8 cellular contexts compared by ENCODE assay signal in genomic region chr11:4393209-4394196, GRCh38. TPM values are rescaled to one million over a fixed set of nuclear protein-coding genes. Genes with fewer than 3 reads are reported as not detected.
A peak's percentile ranks its signal among the peaks of the same experiment; 100 is the strongest.
DNase-seq lines count a peak whose midpoint lies in the region; ATAC-seq, FAIRE-seq and TF ChIP-seq lines count a peak whose summit lies in the region.

Gene TRIM21, minus strand, starts transcription at chr11:4393702. Its CDS starts 3,293 bp downstream, at chr11:4390409.

- FAIRE-seq in GM19239 (lab: Jason Lieb, UNC), result peak; percentile 99

- H3K79me2 ChIP-seq in OCI-LY3 (ENCODE audit: low read length), result peaks cover 14% of the 10 kb centered on the region

- H3K4me2 ChIP-seq in OCI-LY3 (ENCODE audit: low read length), result peak within 1 kb of the TSS; percentile 77

- DNase-seq in C1 segment of cervical spinal cord (lab: John Stamatoyannopoulos, UW) (peak in 13 of 14 donors; percentile 5 to 64 (median 47)), GM19239 (ENCODE audit: insufficient read length, low spot score) (peak; percentile 69), epithelial cell of prostate (ENCODE audit: low read depth, low spot score) (peak; percentile 48), mucosa of gallbladder (ENCODE audit: low spot score) (peak; percentile 89)
- DNase-seq in activated CD8-positive, alpha-beta memory T cell treated with anti-CD3 and anti-CD28 coated beads, Interleukin-2, amount 50 U/mL, for 48 hours, result peak; percentile 82
- DNase-seq in stimulated activated CD8-positive, alpha-beta memory T cell treated with anti-CD3 and anti-CD28 coated beads, Interleukin-4, amount 100 ng/mL, for 24 hours (ENCODE audit: low read depth), result peak; percentile 81

- H3K9ac ChIP-seq in OCI-LY3 (ENCODE audit: low read length), result peak within 1 kb of the TSS; percentile 82

- H3K27me3 ChIP-seq in OCI-LY3 (ENCODE audit: low read depth, low read length), result no peaks in the 10 kb centered on the region

- no peaks in the 10 kb centered on the region for H4K20me1 ChIP-seq in OCI-LY3 (ENCODE audit: insufficient read depth, low read length)

- H3K4me3 ChIP-seq in OCI-LY3 (ENCODE audit: low read length), result peak within 1 kb of the TSS; percentile 82

- peaks cover 14% of the 10 kb centered on the region for H3K36me3 ChIP-seq in OCI-LY3 (replicated peaks; ENCODE audit: low read depth, low read length)

- peak within 1 kb of the TSS; percentile 88 for H2AFZ ChIP-seq in OCI-LY3 (ENCODE audit: low read depth, low read length)

- peak within 1 kb of the TSS; percentile 54 for H3K27ac ChIP-seq in OCI-LY3 (ENCODE audit: low read length)
- H3K27ac ChIP-seq in epithelial cell of prostate, result no peak within 1 kb of the TSS

- H3K4me1 ChIP-seq in OCI-LY3 (ENCODE audit: low read length), result peaks cover 6% of the 10 kb centered on the region

- no peak for TF ChIP-seq CTCF in OCI-LY3 (IDR thresholded peaks at IDR 0.05; ENCODE audit: low read depth, low read length)

- H3K9me3 ChIP-seq in OCI-LY3 (ENCODE audit: insufficient read depth, low read length), result no peaks in the 10 kb centered on the region

- ATAC-seq in HG03457 (IDR thresholded peaks at IDR 0.05; ENCODE audit: unreplicated experiment), result peak; percentile 100

RNA-seq across cellular contexts. Expression of gene TRIM21, which starts in this region (rescaled TPM):
- 21.7 TPM for total RNA-seq in mucosa of gallbladder
